Comparison of ENCODE assay signal across 18 cellular contexts in the genomic region with DNA sequence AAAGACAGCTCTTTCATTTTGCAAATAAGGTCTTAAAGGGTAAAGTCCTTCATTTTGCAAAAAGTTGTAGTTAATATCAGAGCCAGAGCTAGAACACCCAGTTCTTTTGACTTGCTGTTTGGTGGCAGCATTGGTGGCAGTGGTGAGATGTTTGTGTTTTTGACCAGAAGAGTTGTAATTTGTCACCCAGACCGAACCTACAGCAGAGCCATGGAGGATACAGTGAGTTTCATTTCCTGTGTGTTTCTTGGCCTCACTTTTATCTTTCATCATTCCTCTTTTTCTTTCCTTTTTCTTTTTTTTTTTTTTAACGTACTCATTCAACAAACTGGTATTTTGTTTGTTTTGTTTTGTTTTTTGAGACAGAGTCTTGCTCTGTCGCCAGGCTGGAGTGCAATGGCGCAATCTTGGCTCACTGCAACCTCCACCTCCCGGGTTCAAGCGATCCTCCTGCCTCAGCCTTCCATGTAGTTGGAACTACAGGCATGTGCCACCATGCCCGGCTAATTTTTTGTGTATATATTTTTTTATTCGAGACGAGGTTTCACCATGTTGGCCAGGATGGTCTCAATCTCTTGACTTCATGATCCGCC.
DNase-seq lines count a peak whose midpoint lies in the region; ATAC-seq and TF ChIP-seq lines count a peak whose summit lies in the region.
"Had no signal": no experiment of that assay in that cellular context is flagged by ENCODE, and none has a peak within 500 bp of the region (broad histone marks: within the 10 kb centered on the region; RNA-seq: fewer than 3 reads in every experiment).

No MANE protein-coding gene starts in this region.

- H3K4me3 Mint-ChIP-seq in CD14-positive monocyte, result no peak overlapping the region

- peak overlapping the region; percentile 46 to 88 (median 76) for H3K27ac Mint-ChIP-seq in CD14-positive monocyte

- peaks cover 11% of the 10 kb centered on the region for H3K36me3 ChIP-seq in osteoblast (ENCODE audit: insufficient read depth, low read length)

- intact Hi-C loops in CD14-positive monocyte (cut with micrococcal nuclease), result loop anchor here in 1 of 2 donors (5.0 kb wide), 1 partner anchor 44 kb away; no protein-coding TSS in a partner anchor

- peaks cover 17% of the 10 kb centered on the region for H3K4me1 ChIP-seq in osteoblast (ENCODE audit: insufficient read depth, low read length)

- peaks cover 70% of the 10 kb centered on the region for H3K4me1 Mint-ChIP-seq in CD14-positive monocyte

- ATAC-seq in GM18858 (IDR thresholded peaks at IDR 0.05; ENCODE audit: unreplicated experiment) (peak; percentile 36), HG03039 (IDR thresholded peaks at IDR 0.05; ENCODE audit: unreplicated experiment) (no peak)
- ATAC-seq: HepG2 had no signal

- H3K27me3 ChIP-seq in osteoblast (ENCODE audit: insufficient read depth, low read length), result no peaks in the 10 kb centered on the region
- H3K27me3 ChIP-seq: BLaER1, upper lobe of left lung had no signal

- peaks cover 38 to 43% of the 10 kb centered on the region in 2 donors for H3K36me3 Mint-ChIP-seq in CD14-positive monocyte

- H3K27me3 Mint-ChIP-seq in CD14-positive monocyte (ENCODE audit: low read depth in 3 of 3), result peaks cover 0 to 1% (median 0%) of the 10 kb centered on the region in 3 donors

- peaks cover 60% of the 10 kb centered on the region for H3K79me2 ChIP-seq in osteoblast (ENCODE audit: insufficient read depth, low read length)

- no peak overlapping the region for H2AFZ ChIP-seq in osteoblast (ENCODE audit: low read length)
- H2AFZ ChIP-seq: PC-9 had no signal

- no peaks in the 10 kb centered on the region for H3K9me3 ChIP-seq in osteoblast (ENCODE audit: low read depth, low read length)
- H3K9me3 ChIP-seq: BLaER1, upper lobe of left lung had no signal

- TF ChIP-seq CTCF in CD14-positive monocyte (IDR thresholded peaks at IDR 0.05) (no peak), osteoblast (IDR thresholded peaks at IDR 0.05; ENCODE audit: extremely low read depth, low read depth, low read length) (no peak)

- DNase-seq in CD14-positive monocyte (ENCODE audit: low spot score), result no peak
- DNase-seq in astrocyte of the hippocampus (ENCODE audit: low read depth, low spot score), result peak; percentile 26
- no peak for DNase-seq in osteoblast (ENCODE audit: insufficient read length, low spot score, missing footprints)
- DNase-seq in activated CD4-positive, alpha-beta T cell treated with anti-CD3 and anti-CD28 coated beads for 4 hours, result no peak
- no peak for DNase-seq in NCI-H128 (lab: John Stamatoyannopoulos, UW; ENCODE audit: unreplicated experiment)
- DNase-seq: activated CD4-positive, CD25-positive, alpha-beta regulatory T cell; activated T-cell treated with anti-CD3 and anti-CD28 coated beads, Interleukin-2, amount 50 U/mL, for 48 hours; DMS79; kidney glomerular epithelial cell; NCI-H1436; NCI-H446 treated with DMSO at 0.1 percent for 48 hours; PC-9; posterior cingulate gyrus; upper lobe of left lung had no signal

- peaks cover 7% of the 10 kb centered on the region for H4K20me1 ChIP-seq in osteoblast (ENCODE audit: insufficient read depth, low read length)

- no peaks in the 10 kb centered on the region for H3K9me3 Mint-ChIP-seq in CD14-positive monocyte

- H3K4me2 ChIP-seq in osteoblast (ENCODE audit: insufficient read depth, low read length), result peak overlapping the region; percentile 63
- H3K4me2 ChIP-seq: BLaER1, PC-9 had no signal

- no peak overlapping the region for H3K4me3 ChIP-seq in osteoblast (ENCODE audit: insufficient read depth, low read length)
- H3K4me3 ChIP-seq: BLaER1, PC-9, upper lobe of left lung had no signal

- H3K27ac ChIP-seq in osteoblast (ENCODE audit: low read depth, low read length), result peak overlapping the region; percentile 63
- H3K27ac ChIP-seq: BLaER1, PC-9 had no signal
